In the genomic region with DNA sequence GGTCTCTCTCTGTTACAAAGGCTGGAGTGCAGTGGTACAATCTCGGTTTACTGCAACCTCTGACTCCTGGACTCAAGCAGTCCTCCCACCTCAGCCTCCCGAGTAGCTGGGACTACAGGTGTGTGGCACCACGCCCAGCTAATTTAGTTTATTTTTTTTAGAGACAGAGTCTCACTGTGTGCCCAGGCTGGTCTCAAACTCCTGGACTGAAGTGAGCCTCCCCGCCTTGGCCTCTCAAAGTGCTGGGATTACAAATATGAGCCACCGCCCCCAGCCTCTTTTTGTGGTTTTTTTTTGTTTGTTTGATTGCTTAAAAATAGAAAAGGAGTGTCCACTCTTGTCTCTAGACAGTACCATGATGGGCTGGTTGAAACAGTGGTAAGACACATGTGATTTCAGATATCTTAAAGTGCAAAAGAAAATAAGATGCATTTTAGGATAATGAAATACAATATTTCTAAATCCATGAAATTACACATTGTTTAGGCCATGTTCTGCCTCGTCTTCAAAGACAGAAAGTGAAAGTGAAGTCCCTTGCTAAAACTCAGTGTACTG, we compare ENCODE assay signal across 1 cellular context.
TF ChIP-seq lines count a peak whose summit lies in the region.

No MANE protein-coding gene starts in this region.

TF ChIP-seq in GM23338, 12 proteins besides CTCF, POLR2A, EP300 and RAD21 (continued from another document):
- TF ChIP-seq, protein P1, sequence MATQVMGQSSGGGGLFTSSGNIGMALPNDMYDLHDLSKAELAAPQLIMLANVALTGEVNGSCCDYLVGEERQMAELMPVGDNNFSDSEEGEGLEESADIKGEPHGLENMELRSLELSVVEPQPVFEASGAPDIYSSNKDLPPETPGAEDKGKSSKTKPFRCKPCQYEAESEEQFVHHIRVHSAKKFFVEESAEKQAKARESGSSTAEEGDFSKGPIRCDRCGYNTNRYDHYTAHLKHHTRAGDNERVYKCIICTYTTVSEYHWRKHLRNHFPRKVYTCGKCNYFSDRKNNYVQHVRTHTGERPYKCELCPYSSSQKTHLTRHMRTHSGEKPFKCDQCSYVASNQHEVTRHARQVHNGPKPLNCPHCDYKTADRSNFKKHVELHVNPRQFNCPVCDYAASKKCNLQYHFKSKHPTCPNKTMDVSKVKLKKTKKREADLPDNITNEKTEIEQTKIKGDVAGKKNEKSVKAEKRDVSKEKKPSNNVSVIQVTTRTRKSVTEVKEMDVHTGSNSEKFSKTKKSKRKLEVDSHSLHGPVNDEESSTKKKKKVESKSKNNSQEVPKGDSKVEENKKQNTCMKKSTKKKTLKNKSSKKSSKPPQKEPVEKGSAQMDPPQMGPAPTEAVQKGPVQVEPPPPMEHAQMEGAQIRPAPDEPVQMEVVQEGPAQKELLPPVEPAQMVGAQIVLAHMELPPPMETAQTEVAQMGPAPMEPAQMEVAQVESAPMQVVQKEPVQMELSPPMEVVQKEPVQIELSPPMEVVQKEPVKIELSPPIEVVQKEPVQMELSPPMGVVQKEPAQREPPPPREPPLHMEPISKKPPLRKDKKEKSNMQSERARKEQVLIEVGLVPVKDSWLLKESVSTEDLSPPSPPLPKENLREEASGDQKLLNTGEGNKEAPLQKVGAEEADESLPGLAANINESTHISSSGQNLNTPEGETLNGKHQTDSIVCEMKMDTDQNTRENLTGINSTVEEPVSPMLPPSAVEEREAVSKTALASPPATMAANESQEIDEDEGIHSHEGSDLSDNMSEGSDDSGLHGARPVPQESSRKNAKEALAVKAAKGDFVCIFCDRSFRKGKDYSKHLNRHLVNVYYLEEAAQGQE (IDR thresholded peaks at IDR 0.05; ENCODE audit: unreplicated experiment) = no peak
- TF ChIP-seq STAT1 (IDR thresholded peaks at IDR 0.05; ENCODE audit: unreplicated experiment) (no peak), CREB1 (CRISPR knock-in tag; IDR thresholded peaks at IDR 0.05; ENCODE audit: low read depth) (no peak), EZH2 (IDR thresholded peaks at IDR 0.05; ENCODE audit: low read depth, unreplicated experiment) (no peak), EZH2phosphoT487 (IDR thresholded peaks at IDR 0.05; ENCODE audit: unreplicated experiment) (no peak)
- TF ChIP-seq, protein P2, sequence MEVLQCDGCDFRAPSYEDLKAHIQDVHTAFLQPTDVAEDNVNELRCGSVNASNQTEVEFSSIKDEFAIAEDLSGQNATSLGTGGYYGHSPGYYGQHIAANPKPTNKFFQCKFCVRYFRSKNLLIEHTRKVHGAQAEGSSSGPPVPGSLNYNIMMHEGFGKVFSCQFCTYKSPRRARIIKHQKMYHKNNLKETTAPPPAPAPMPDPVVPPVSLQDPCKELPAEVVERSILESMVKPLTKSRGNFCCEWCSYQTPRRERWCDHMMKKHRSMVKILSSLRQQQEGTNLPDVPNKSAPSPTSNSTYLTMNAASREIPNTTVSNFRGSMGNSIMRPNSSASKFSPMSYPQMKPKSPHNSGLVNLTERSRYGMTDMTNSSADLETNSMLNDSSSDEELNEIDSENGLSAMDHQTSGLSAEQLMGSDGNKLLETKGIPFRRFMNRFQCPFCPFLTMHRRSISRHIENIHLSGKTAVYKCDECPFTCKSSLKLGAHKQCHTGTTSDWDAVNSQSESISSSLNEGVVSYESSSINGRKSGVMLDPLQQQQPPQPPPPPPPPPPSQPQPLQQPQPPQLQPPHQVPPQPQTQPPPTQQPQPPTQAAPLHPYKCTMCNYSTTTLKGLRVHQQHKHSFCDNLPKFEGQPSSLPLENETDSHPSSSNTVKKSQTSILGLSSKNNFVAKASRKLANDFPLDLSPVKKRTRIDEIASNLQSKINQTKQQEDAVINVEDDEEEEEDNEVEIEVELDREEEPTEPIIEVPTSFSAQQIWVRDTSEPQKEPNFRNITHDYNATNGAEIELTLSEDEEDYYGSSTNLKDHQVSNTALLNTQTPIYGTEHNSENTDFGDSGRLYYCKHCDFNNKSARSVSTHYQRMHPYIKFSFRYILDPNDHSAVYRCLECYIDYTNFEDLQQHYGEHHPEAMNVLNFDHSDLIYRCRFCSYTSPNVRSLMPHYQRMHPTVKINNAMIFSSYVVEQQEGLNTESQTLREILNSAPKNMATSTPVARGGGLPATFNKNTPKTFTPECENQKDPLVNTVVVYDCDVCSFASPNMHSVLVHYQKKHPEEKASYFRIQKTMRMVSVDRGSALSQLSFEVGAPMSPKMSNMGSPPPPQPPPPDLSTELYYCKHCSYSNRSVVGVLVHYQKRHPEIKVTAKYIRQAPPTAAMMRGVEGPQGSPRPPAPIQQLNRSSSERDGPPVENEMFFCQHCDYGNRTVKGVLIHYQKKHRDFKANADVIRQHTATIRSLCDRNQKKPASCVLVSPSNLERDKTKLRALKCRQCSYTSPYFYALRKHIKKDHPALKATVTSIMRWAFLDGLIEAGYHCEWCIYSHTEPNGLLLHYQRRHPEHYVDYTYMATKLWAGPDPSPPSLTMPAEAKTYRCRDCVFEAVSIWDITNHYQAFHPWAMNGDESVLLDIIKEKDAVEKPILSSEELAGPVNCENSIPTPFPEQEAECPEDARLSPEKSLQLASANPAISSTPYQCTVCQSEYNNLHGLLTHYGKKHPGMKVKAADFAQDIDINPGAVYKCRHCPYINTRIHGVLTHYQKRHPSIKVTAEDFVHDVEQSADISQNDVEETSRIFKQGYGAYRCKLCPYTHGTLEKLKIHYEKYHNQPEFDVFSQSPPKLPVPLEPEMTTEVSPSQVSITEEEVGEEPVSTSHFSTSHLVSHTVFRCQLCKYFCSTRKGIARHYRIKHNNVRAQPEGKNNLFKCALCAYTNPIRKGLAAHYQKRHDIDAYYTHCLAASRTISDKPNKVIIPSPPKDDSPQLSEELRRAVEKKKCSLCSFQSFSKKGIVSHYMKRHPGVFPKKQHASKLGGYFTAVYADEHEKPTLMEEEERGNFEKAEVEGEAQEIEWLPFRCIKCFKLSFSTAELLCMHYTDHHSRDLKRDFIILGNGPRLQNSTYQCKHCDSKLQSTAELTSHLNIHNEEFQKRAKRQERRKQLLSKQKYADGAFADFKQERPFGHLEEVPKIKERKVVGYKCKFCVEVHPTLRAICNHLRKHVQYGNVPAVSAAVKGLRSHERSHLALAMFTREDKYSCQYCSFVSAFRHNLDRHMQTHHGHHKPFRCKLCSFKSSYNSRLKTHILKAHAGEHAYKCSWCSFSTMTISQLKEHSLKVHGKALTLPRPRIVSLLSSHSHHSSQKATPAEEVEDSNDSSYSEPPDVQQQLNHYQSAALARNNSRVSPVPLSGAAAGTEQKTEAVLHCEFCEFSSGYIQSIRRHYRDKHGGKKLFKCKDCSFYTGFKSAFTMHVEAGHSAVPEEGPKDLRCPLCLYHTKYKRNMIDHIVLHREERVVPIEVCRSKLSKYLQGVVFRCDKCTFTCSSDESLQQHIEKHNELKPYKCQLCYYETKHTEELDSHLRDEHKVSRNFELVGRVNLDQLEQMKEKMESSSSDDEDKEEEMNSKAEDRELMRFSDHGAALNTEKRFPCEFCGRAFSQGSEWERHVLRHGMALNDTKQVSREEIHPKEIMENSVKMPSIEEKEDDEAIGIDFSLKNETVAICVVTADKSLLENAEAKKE (CRISPR knock-in tag; IDR thresholded peaks at IDR 0.05) = no peak
- TF ChIP-seq, protein P3, sequence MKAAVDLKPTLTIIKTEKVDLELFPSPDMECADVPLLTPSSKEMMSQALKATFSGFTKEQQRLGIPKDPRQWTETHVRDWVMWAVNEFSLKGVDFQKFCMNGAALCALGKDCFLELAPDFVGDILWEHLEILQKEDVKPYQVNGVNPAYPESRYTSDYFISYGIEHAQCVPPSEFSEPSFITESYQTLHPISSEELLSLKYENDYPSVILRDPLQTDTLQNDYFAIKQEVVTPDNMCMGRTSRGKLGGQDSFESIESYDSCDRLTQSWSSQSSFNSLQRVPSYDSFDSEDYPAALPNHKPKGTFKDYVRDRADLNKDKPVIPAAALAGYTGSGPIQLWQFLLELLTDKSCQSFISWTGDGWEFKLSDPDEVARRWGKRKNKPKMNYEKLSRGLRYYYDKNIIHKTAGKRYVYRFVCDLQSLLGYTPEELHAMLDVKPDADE (IDR thresholded peaks at IDR 0.05) = no peak
